ENCODE assay signal across 7 cellular contexts in genomic region chr5:148535190-148535589, GRCh38.
"Had no signal": no experiment of that assay in that cellular context is flagged by ENCODE, and none has a peak within 500 bp of the region (broad histone marks: within the 10 kb centered on the region; RNA-seq: fewer than 3 reads in every experiment).

No MANE protein-coding gene starts in this region.

- H3K4me3 Mint-ChIP-seq: IgD-negative memory B cell had no signal

- H3K27ac ChIP-seq: HL-60, KMS-11 had no signal

- H3K27ac Mint-ChIP-seq: IgD-negative memory B cell had no signal

- H3K4me3 ChIP-seq: K562 had no signal

- H3K4me1 Mint-ChIP-seq: IgD-negative memory B cell had no signal

- DNase-seq: IMR-90, KBM-7, KG1 had no signal

- H3K36me3 Mint-ChIP-seq: IgD-negative memory B cell had no signal
